1 cellular context compared by ENCODE assay signal in genomic region chr17:34980353-34980680, GRCh38.
TF ChIP-seq lines count a peak whose summit lies in the region.

Gene LIG3 (plus strand): TSS chr17:34980512. CDS start chr17:34983006, 2,494 bp downstream.

TF ChIP-seq in HepG2, 621 proteins besides CTCF, POLR2A, EP300 and RAD21 (continued from another document and continues in another):
- no peak for TF ChIP-seq ZNF672 (CRISPR knock-in tag; IDR thresholded peaks at IDR 0.05)
- TF ChIP-seq ZNF614 (CRISPR knock-in tag; IDR thresholded peaks at IDR 0.05; ENCODE audit: borderline replicate concordance), result peak; percentile 28; the same call in 1 of the 2 replicates
- no peak for TF ChIP-seq GTF2F1 (IDR thresholded peaks at IDR 0.05; ENCODE audit: low read length)
- no peak for TF ChIP-seq ZNF7 (CRISPR knock-in tag; IDR thresholded peaks at IDR 0.05)
- peak; percentile 98 for TF ChIP-seq SAP130 (CRISPR knock-in tag; IDR thresholded peaks at IDR 0.05; ENCODE audit: low read depth)
- TF ChIP-seq ZBTB42 (CRISPR knock-in tag; IDR thresholded peaks at IDR 0.05), result 0 out of 2 replicates have a peak, but pooled peaks have one; percentile 17
- TF ChIP-seq PATZ1 (CRISPR knock-in tag; IDR thresholded peaks at IDR 0.05), result peak; percentile 51
- TF ChIP-seq TBP (CRISPR knock-in tag; IDR thresholded peaks at IDR 0.05), result no peak
- TF ChIP-seq ZNF17 (CRISPR knock-in tag; IDR thresholded peaks at IDR 0.05), result no peak
- TF ChIP-seq NFKB2 (CRISPR knock-in tag; IDR thresholded peaks at IDR 0.05; ENCODE audit: borderline replicate concordance), result peak; percentile 36; the same call in 1 of the 2 replicates
- peak; percentile 73; the same call in 1 of the 2 replicates for TF ChIP-seq ZFX (CRISPR knock-in tag; IDR thresholded peaks at IDR 0.05; ENCODE audit: low read depth)
- peak; percentile 85 for TF ChIP-seq POLR2AphosphoS5 (IDR thresholded peaks at IDR 0.05; ENCODE audit: low read depth, low read length)
- 0 out of 2 replicates have a peak, but pooled peaks have one; percentile 20 for TF ChIP-seq CREB3 (CRISPR knock-in tag; IDR thresholded peaks at IDR 0.05)
- peak; percentile 97 for TF ChIP-seq MYC (CRISPR knock-in tag; IDR thresholded peaks at IDR 0.05; ENCODE audit: borderline replicate concordance)
- no peak for TF ChIP-seq DDIT3 (CRISPR knock-in tag; IDR thresholded peaks at IDR 0.05)
- TF ChIP-seq THRA (CRISPR knock-in tag; IDR thresholded peaks at IDR 0.05; ENCODE audit: borderline replicate concordance), result no peak
- TF ChIP-seq ZNF253 (CRISPR knock-in tag; IDR thresholded peaks at IDR 0.05; ENCODE audit: borderline replicate concordance), result 0 out of 2 replicates have a peak, but pooled peaks have one; percentile 20
- TF ChIP-seq FOXC1 (CRISPR knock-in tag; IDR thresholded peaks at IDR 0.05; ENCODE audit: borderline replicate concordance), result peak; percentile 76; the same call in 1 of the 2 replicates
- TF ChIP-seq ZBTB4 (CRISPR knock-in tag; IDR thresholded peaks at IDR 0.05; ENCODE audit: borderline replicate concordance), result peak; percentile 51
- no peak for TF ChIP-seq MIER2 (CRISPR knock-in tag; IDR thresholded peaks at IDR 0.05)
- peak; percentile 28; the same call in 1 of the 2 replicates for TF ChIP-seq TSC22D2 (CRISPR knock-in tag; IDR thresholded peaks at IDR 0.05; ENCODE audit: borderline replicate concordance)
- peak; percentile 73 for TF ChIP-seq TFDP2 (CRISPR knock-in tag; IDR thresholded peaks at IDR 0.05)
- TF ChIP-seq ZNF121 (CRISPR knock-in tag; IDR thresholded peaks at IDR 0.05), result no peak
- no peak for TF ChIP-seq HINFP (CRISPR knock-in tag; IDR thresholded peaks at IDR 0.05; ENCODE audit: low read depth)
- peak; percentile 14; the same call in 1 of the 2 replicates for TF ChIP-seq TEF (CRISPR knock-in tag; IDR thresholded peaks at IDR 0.05)
- TF ChIP-seq ZNF703 (CRISPR knock-in tag; IDR thresholded peaks at IDR 0.05; ENCODE audit: borderline replicate concordance), result no peak
- TF ChIP-seq ZNF138 (CRISPR knock-in tag; IDR thresholded peaks at IDR 0.05; ENCODE audit: low read depth), result peak; percentile 48; the same call in 1 of the 2 replicates
- TF ChIP-seq ZNF839 (CRISPR knock-in tag; IDR thresholded peaks at IDR 0.05; ENCODE audit: borderline replicate concordance), result no peak
- TF ChIP-seq ZBTB37 (CRISPR knock-in tag; IDR thresholded peaks at IDR 0.05), result no peak
- peak in 1 of 2 experiments; percentile 62; a peak in 1 of 4 replicates for TF ChIP-seq ATF4 (CRISPR knock-in tag; IDR thresholded peaks at IDR 0.05)
- 0 out of 2 replicates have a peak, but pooled peaks have one; percentile 27 for TF ChIP-seq ZNF639 (CRISPR knock-in tag; conservative IDR thresholded peaks at IDR 0.05)
